In genomic region chr2:68838641-68839040, GRCh38 we compare ENCODE assay signal across 15 cellular contexts. TPM values are rescaled to one million over a fixed set of nuclear protein-coding genes. Genes with fewer than 3 reads are reported as not detected.
"Had no signal": no experiment of that assay in that cellular context is flagged by ENCODE, and none has a peak within 500 bp of the region (broad histone marks: within the 10 kb centered on the region; RNA-seq: fewer than 3 reads in every experiment).

No MANE protein-coding gene starts in this region.

- H3K4me3 Mint-ChIP-seq: effector memory CD8-positive, alpha-beta T cell; natural killer cell; stimulated activated memory B cell treated with anti-CD40 and anti-IgM and Interleukin-4, amounts not matched to agents 10 μg/mL and 1 μg/mL and 100 μg/mL, for 72 hours; stimulated activated naive CD8-positive, alpha-beta T cell treated with anti-CD3 and anti-CD28 coated beads, Interleukin-15, Interleukin-2, amounts not matched to agents 100 ng/mL and 50 ng/mL, for 24 hours had no signal

- H3K27me3 ChIP-seq: right atrium auricular region, tibial nerve, upper lobe of left lung had no signal

- H3K4me2 ChIP-seq: smooth muscle cell had no signal

- ATAC-seq: effector memory CD8-positive, alpha-beta T cell; left ventricle myocardium superior; stimulated activated memory B cell treated with anti-CD40 and anti-IgM and Interleukin-4, amounts not matched to agents 10 μg/mL and 1 μg/mL and 100 μg/mL, for 72 hours had no signal

- H3K27ac Mint-ChIP-seq: effector memory CD8-positive, alpha-beta T cell; natural killer cell; stimulated activated memory B cell treated with anti-CD40 and anti-IgM and Interleukin-4, amounts not matched to agents 10 μg/mL and 1 μg/mL and 100 μg/mL, for 72 hours; stimulated activated naive CD8-positive, alpha-beta T cell treated with anti-CD3 and anti-CD28 coated beads, Interleukin-15, Interleukin-2, amounts not matched to agents 100 ng/mL and 50 ng/mL, for 24 hours had no signal

- H3K4me3 ChIP-seq: lower lobe of right lung, prostate gland, right atrium auricular region, smooth muscle cell, thoracic aorta, tibial nerve, upper lobe of left lung had no signal

- H3K27me3 Mint-ChIP-seq: effector memory CD8-positive, alpha-beta T cell; stimulated activated memory B cell treated with anti-CD40 and anti-IgM and Interleukin-4, amounts not matched to agents 10 μg/mL and 1 μg/mL and 100 μg/mL, for 72 hours; stimulated activated naive CD8-positive, alpha-beta T cell treated with anti-CD3 and anti-CD28 coated beads, Interleukin-15, Interleukin-2, amounts not matched to agents 100 ng/mL and 50 ng/mL, for 24 hours had no signal

- H3K36me3 Mint-ChIP-seq: natural killer cell; stimulated activated memory B cell treated with anti-CD40 and anti-IgM and Interleukin-4, amounts not matched to agents 10 μg/mL and 1 μg/mL and 100 μg/mL, for 72 hours had no signal

- DNase-seq: cortex of kidney, left ventricle myocardium superior, lower lobe of right lung, natural killer cell had no signal

- H3K36me3 ChIP-seq: lower lobe of right lung, prostate gland, right atrium auricular region, thoracic aorta, tibial nerve, upper lobe of left lung had no signal

- H3K27ac ChIP-seq: lower lobe of right lung, prostate gland, right atrium auricular region, thoracic aorta, tibial nerve, upper lobe of left lung had no signal

- H3K9me3 ChIP-seq: lower lobe of right lung, prostate gland, right atrium auricular region, thoracic aorta, tibial nerve, upper lobe of left lung had no signal

- H3K4me1 ChIP-seq: prostate gland, right atrium auricular region had no signal

- H3K9me3 Mint-ChIP-seq: effector memory CD8-positive, alpha-beta T cell; natural killer cell; stimulated activated memory B cell treated with anti-CD40 and anti-IgM and Interleukin-4, amounts not matched to agents 10 μg/mL and 1 μg/mL and 100 μg/mL, for 72 hours; stimulated activated naive CD8-positive, alpha-beta T cell treated with anti-CD3 and anti-CD28 coated beads, Interleukin-15, Interleukin-2, amounts not matched to agents 100 ng/mL and 50 ng/mL, for 24 hours had no signal

RNA-seq across cellular contexts. Expression of gene BMP10, which starts 32.6 kb away (rescaled TPM):
- polyA plus RNA-seq: esophagus, neural cell, smooth muscle cell had no signal
